ENCODE assay signal across 8 cellular contexts in genomic region chr10:77873558-77874380, GRCh38. TPM values are rescaled to one million over a fixed set of nuclear protein-coding genes. Genes with fewer than 3 reads are reported as not detected.
A peak's percentile ranks its signal among the peaks of the same experiment; 100 is the strongest.
DNase-seq lines count a peak whose midpoint lies in the region; ATAC-seq lines count a peak whose summit lies in the region.

No MANE protein-coding gene starts in this region.

- H3K4me3 Mint-ChIP-seq in activated naive CD8-positive, alpha-beta T cell treated with anti-CD3 and anti-CD28 coated beads, Interleukin-2, amount 10 ng/mL, durations not matched to agents 7 days and 5 days: peak overlapping the region; percentile 36

- peak; percentile 8 for DNase-seq in stimulated activated naive CD4-positive, alpha-beta T cell treated with Interleukin-2 at 50 U/mL for 16 hours (lab: John Stamatoyannopoulos, UW)
- DNase-seq in stimulated activated naive CD4-positive, alpha-beta T cell (lab: John Stamatoyannopoulos, UW): no peak
- DNase-seq in NCI-H510A (lab: John Stamatoyannopoulos, UW): peak; percentile 47
- peak; percentile 72 for DNase-seq in activated naive CD8-positive, alpha-beta T cell treated with anti-CD3 and anti-CD28 coated beads, Interleukin-2, amount 10 ng/mL, durations not matched to agents 7 days and 5 days
- peak; percentile 17 for DNase-seq in kidney glomerular epithelial cell (lab: John Stamatoyannopoulos, UW)
- DNase-seq in stimulated activated CD8-positive, alpha-beta memory T cell treated with anti-CD3 and anti-CD28 coated beads, Interleukin-4, amount 100 ng/mL, for 48 hours: peak; percentile 66
- no peak for DNase-seq in H7

- H3K27me3 Mint-ChIP-seq in activated naive CD8-positive, alpha-beta T cell treated with anti-CD3 and anti-CD28 coated beads, Interleukin-2, amount 10 ng/mL, durations not matched to agents 7 days and 5 days: peaks cover 6% of the 10 kb centered on the region

- POLR2A ChIA-PET in activated naive CD8-positive, alpha-beta T cell treated with anti-CD3 and anti-CD28 coated beads, Interleukin-2, amount 10 ng/mL, durations not matched to agents 7 days and 5 days (lab: Charles Lee): interaction anchor here (0.7 kb wide), 2 partner anchors 37 to 190 kb away, joined by 3 to 4 read pairs; no protein-coding TSS in a partner anchor

- H3K27ac Mint-ChIP-seq in activated naive CD8-positive, alpha-beta T cell treated with anti-CD3 and anti-CD28 coated beads, Interleukin-2, amount 10 ng/mL, durations not matched to agents 7 days and 5 days: peak overlapping the region; percentile 92

- peaks cover 25% of the 10 kb centered on the region for H3K4me1 Mint-ChIP-seq in activated naive CD8-positive, alpha-beta T cell treated with anti-CD3 and anti-CD28 coated beads, Interleukin-2, amount 10 ng/mL, durations not matched to agents 7 days and 5 days

- peaks cover 3% of the 10 kb centered on the region; the same call in 1 of the 2 replicates for H3K36me3 ChIP-seq in H7 (replicated peaks; ENCODE audit: control insufficient read depth, insufficient read depth, low read length)

- ATAC-seq in HG02885 (IDR thresholded peaks at IDR 0.05; ENCODE audit: poor library complexity, unreplicated experiment): peak; percentile 85
- peak; percentile 92 for ATAC-seq in activated naive CD8-positive, alpha-beta T cell treated with anti-CD3 and anti-CD28 coated beads, Interleukin-2, amount 10 ng/mL, durations not matched to agents 7 days and 5 days (ENCODE audit: low read depth)

- H3K27me3 ChIP-seq in H7 (ENCODE audit: control insufficient read depth, insufficient read depth, low read length): no peaks in the 10 kb centered on the region

- no peak overlapping the region for H3K4me3 ChIP-seq in H7 (ENCODE audit: insufficient read depth, low read depth, low read length)

- peaks cover 1% of the 10 kb centered on the region for H3K36me3 Mint-ChIP-seq in activated naive CD8-positive, alpha-beta T cell treated with anti-CD3 and anti-CD28 coated beads, Interleukin-2, amount 10 ng/mL, durations not matched to agents 7 days and 5 days

- H3K9me3 Mint-ChIP-seq in activated naive CD8-positive, alpha-beta T cell treated with anti-CD3 and anti-CD28 coated beads, Interleukin-2, amount 10 ng/mL, durations not matched to agents 7 days and 5 days: no peaks in the 10 kb centered on the region

RNA-seq across cellular contexts. Expression of gene DLG5, which starts 52.8 kb away (rescaled TPM):
- 1 to 10 TPM; 4.8 to 5.0 TPM for total RNA-seq in activated naive CD8-positive, alpha-beta T cell treated with anti-CD3 and anti-CD28 coated beads, Interleukin-2, amount 10 ng/mL, durations not matched to agents 7 days and 5 days
- 28.2 and 31.7 TPM in 2 replicates for total RNA-seq in H7 (2014; rRNA removed; shearing (Covaris generic))

Comparison
In these comparisons a context has a peak if more than half of its experiments do, and no peak if none do; other contexts are left out.
1. DNase-seq: peak in stimulated activated naive CD4-positive, alpha-beta T cell treated with Interleukin-2 at 50 U/mL for 16 hours (single experiment), NCI-H510A (single experiment), activated naive CD8-positive, alpha-beta T cell treated with anti-CD3 and anti-CD28 coated beads, Interleukin-2, amount 10 ng/mL, durations not matched to agents 7 days and 5 days (single experiment), kidney glomerular epithelial cell (single experiment) and stimulated activated CD8-positive, alpha-beta memory T cell treated with anti-CD3 and anti-CD28 coated beads, Interleukin-4, amount 100 ng/mL, for 48 hours (single experiment); none in stimulated activated naive CD4-positive, alpha-beta T cell (0 of 6) and H7 (single experiment).